Comparison of ENCODE assay signal across 8 cellular contexts in genomic region chr22:46577361-46578249, GRCh38. TPM values are rescaled to one million over a fixed set of nuclear protein-coding genes. Genes with fewer than 3 reads are reported as not detected.
DNase-seq lines count a peak whose midpoint lies in the region; ATAC-seq and TF ChIP-seq lines count a peak whose summit lies in the region.

No MANE protein-coding gene starts in this region.

- peaks cover 60% of the 10 kb centered on the region for H3K4me1 Mint-ChIP-seq in activated CD4-positive, alpha-beta memory T cell treated with anti-CD3 and anti-CD28 coated beads, Interleukin-2, amount 10 ng/mL, durations not matched to agents 7 days and 5 days

- no peaks in the 10 kb centered on the region for H3K36me3 ChIP-seq in psoas muscle (ENCODE audit: insufficient read depth in 1 of 2, low read depth in 1 of 2)

- peak; percentile 20 for DNase-seq in stimulated activated CD4-positive, alpha-beta T cell treated with anti-CD3 and anti-CD28 coated beads, Interleukin-4, amount 100 ng/mL, for 1 hour
- no peak for DNase-seq in stimulated activated CD4-positive, alpha-beta T cell treated with anti-CD3 and anti-CD28 coated beads, Interleukin-2, amount 100 ng/mL, for 48 hours
- no peak for DNase-seq in activated CD4-positive, alpha-beta memory T cell treated with anti-CD3 and anti-CD28 coated beads, Interleukin-2, amount 10 ng/mL, durations not matched to agents 7 days and 5 days
- DNase-seq in fibroblast of villous mesenchyme (ENCODE audit: low read depth) (no peak), psoas muscle (peak in 1 of 2 donors; percentile 73), NCI-H510A treated with DMSO at 0.1 percent for 48 hours (lab: John Stamatoyannopoulos, UW) (no peak), germinal center (ENCODE audit: low spot score) (no peak), SW480 (ENCODE audit: low spot score) (no peak)

- peak overlapping the region; percentile 81 for H3K27ac ChIP-seq in psoas muscle

- peak in 2 of 4 donors; percentile 3 to 14 for ATAC-seq in psoas muscle

- H3K36me3 Mint-ChIP-seq in activated CD4-positive, alpha-beta memory T cell treated with anti-CD3 and anti-CD28 coated beads, Interleukin-2, amount 10 ng/mL, durations not matched to agents 7 days and 5 days (ENCODE audit: low read depth): no peaks in the 10 kb centered on the region

- CTCF ChIA-PET in activated CD4-positive, alpha-beta memory T cell treated with anti-CD3 and anti-CD28 coated beads, Interleukin-2, amount 10 ng/mL, durations not matched to agents 7 days and 5 days (lab: Charles Lee): no interaction called here

- H3K9me3 ChIP-seq in psoas muscle: no peaks in the 10 kb centered on the region

- no peaks in the 10 kb centered on the region for H3K27me3 ChIP-seq in psoas muscle (ENCODE audit: insufficient read depth in 3 of 3, low read length in 2 of 3)

- peak overlapping the region; percentile 78 for H3K27ac Mint-ChIP-seq in activated CD4-positive, alpha-beta memory T cell treated with anti-CD3 and anti-CD28 coated beads, Interleukin-2, amount 10 ng/mL, durations not matched to agents 7 days and 5 days

- intact Hi-C loops in psoas muscle (cut with DNase I): loop anchor here in 1 of 2 donors (2.0 to 5.0 kb wide), 2 partner anchors 59 to 160 kb away; partner anchors contain the start of gene CERK

- POLR2A ChIA-PET in activated CD4-positive, alpha-beta memory T cell treated with anti-CD3 and anti-CD28 coated beads, Interleukin-2, amount 10 ng/mL, durations not matched to agents 7 days and 5 days (lab: Charles Lee): interaction anchor here (0.8 to 2.2 kb wide), 3 partner anchors 10 to 72 kb away, joined by 4 to 8 read pairs (median 6); no protein-coding TSS in a partner anchor

- peaks cover 50% of the 10 kb centered on the region for H3K4me1 ChIP-seq in psoas muscle

- 4 to 11% (median 6%) methylated on average over 24 to 67 of the region's 67 CpGs for WGBS in psoas muscle, 3 donors

- H3K4me3 ChIP-seq in fibroblast of villous mesenchyme (ENCODE audit: low read depth, low read length): peak overlapping the region; percentile 70
- H3K4me3 ChIP-seq in psoas muscle: peak overlapping the region; percentile 89

- H3K27me3 Mint-ChIP-seq in activated CD4-positive, alpha-beta memory T cell treated with anti-CD3 and anti-CD28 coated beads, Interleukin-2, amount 10 ng/mL, durations not matched to agents 7 days and 5 days: peaks cover 4% of the 10 kb centered on the region

- H3K4me3 Mint-ChIP-seq in activated CD4-positive, alpha-beta memory T cell treated with anti-CD3 and anti-CD28 coated beads, Interleukin-2, amount 10 ng/mL, durations not matched to agents 7 days and 5 days: peak overlapping the region; percentile 94

- no peaks in the 10 kb centered on the region for H3K9me3 Mint-ChIP-seq in activated CD4-positive, alpha-beta memory T cell treated with anti-CD3 and anti-CD28 coated beads, Interleukin-2, amount 10 ng/mL, durations not matched to agents 7 days and 5 days

- TF ChIP-seq CTCF in fibroblast of villous mesenchyme (IDR thresholded peaks at IDR 0.05; ENCODE audit: insufficient read depth, low read depth, low read length): no peak
- no peak for TF ChIP-seq CTCF in psoas muscle (IDR thresholded peaks at IDR 0.05)

RNA-seq across cellular contexts. Expression of gene CELSR1, which starts 40.2 kb away (rescaled TPM):
- total RNA-seq in activated CD4-positive, alpha-beta memory T cell treated with anti-CD3 and anti-CD28 coated beads, Interleukin-2, amount 10 ng/mL, durations not matched to agents 7 days and 5 days: under 1 TPM; 0.10 to 0.13 TPM
- total RNA-seq in fibroblast of villous mesenchyme (0.64 and 1.7 TPM in 2 replicates), psoas muscle (under 1 TPM; 0.10 to 0.39 (median 0.20) TPM)
- under 1 TPM; 0.09 to 0.18 (median 0.18) TPM for polyA plus RNA-seq in psoas muscle

RNA-seq across cellular contexts. Expression of gene GRAMD4, which starts 42.6 kb away (rescaled TPM):
- total RNA-seq in activated CD4-positive, alpha-beta memory T cell treated with anti-CD3 and anti-CD28 coated beads, Interleukin-2, amount 10 ng/mL, durations not matched to agents 7 days and 5 days: 10 to 100 TPM; 52.9 to 54.8 TPM
- total RNA-seq in fibroblast of villous mesenchyme (8.7 and 18.1 TPM in 2 replicates), psoas muscle (10 to 100 TPM; 17.8 to 39.3 (median 36.9) TPM)
- 10 to 100 TPM; 11.3 to 16.6 (median 11.3) TPM for polyA plus RNA-seq in psoas muscle
